In the genomic region with DNA sequence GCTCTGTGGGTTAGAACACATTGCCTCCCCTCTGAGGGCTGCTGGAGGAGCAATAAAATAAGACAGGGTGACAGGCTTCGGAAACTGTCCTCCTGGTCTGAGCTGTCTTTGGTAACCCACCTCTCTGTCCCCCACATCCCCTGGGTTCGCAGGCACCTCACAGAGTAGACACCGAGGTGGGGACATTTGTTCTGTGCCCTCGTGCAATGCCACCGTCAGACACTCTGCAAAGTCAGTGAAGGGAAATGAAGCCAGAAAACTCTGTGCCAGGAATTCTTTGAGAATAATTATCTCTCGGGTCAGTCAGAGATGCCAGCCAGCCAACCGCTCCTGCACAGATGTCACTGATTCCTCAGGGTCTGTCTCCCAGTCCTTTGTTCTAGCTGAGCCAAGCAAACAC, we compare ENCODE assay signal across 16 cellular contexts.
"Had no signal": no experiment of that assay in that cellular context is flagged by ENCODE, and none has a peak within 500 bp of the region (broad histone marks: within the 10 kb centered on the region; RNA-seq: fewer than 3 reads in every experiment).

No MANE protein-coding gene starts in this region.

- H3K4me3 ChIP-seq: pancreas, tibial artery, vagina had no signal

- H3K9me3 ChIP-seq: pancreas, tibial artery, vagina had no signal

- H3K27me3 ChIP-seq: pancreas, vagina had no signal

- H3K27ac ChIP-seq: pancreas, tibial artery, vagina had no signal

- H3K4me1 ChIP-seq: pancreas, vagina had no signal

- ATAC-seq: activated CD8-positive, alpha-beta memory T cell treated with anti-CD3 and anti-CD28 coated beads, Interleukin-2, amount 10 ng/mL, durations not matched to agents 7 days and 5 days; activated naive CD4-positive, alpha-beta T cell treated with anti-CD3 and anti-CD28 coated beads, Interleukin-2, amount 50 U/mL, for 72 hours; left lobe of liver; stimulated activated effector memory CD8-positive, alpha-beta T cell treated with anti-CD3 and anti-CD28 coated beads, Interleukin-12 subunit alpha, Interleukin-12 subunit beta, amount 100 ng/mL, for 72 hours had no signal

- H3K36me3 ChIP-seq: pancreas, tibial artery, vagina had no signal

- DNase-seq: activated CD4-positive, alpha-beta T cell treated with anti-CD3 and anti-CD28 coated beads for 1 hour; activated CD4-positive, alpha-beta T cell treated with anti-CD3 and anti-CD28 coated beads, Interleukin-2, amount 50 U/mL, for 48 hours; activated CD8-positive, alpha-beta memory T cell treated with anti-CD3 and anti-CD28 coated beads, Interleukin-2, amount 10 ng/mL, durations not matched to agents 7 days and 5 days; activated effector memory CD4-positive, alpha-beta T cell treated with Interleukin-2 at 50 U/mL for 16 hours; activated T-cell treated with anti-CD3 and anti-CD28 coated beads, Interleukin-2, amount 50 U/mL, for 24 hours; amygdala; cerebellar nuclear complex; dermis blood vessel endothelial cell; erythroblast; mesenchymal stem cell; tibial artery had no signal
